ENCODE assay signal across 9 cellular contexts in the genomic region with DNA sequence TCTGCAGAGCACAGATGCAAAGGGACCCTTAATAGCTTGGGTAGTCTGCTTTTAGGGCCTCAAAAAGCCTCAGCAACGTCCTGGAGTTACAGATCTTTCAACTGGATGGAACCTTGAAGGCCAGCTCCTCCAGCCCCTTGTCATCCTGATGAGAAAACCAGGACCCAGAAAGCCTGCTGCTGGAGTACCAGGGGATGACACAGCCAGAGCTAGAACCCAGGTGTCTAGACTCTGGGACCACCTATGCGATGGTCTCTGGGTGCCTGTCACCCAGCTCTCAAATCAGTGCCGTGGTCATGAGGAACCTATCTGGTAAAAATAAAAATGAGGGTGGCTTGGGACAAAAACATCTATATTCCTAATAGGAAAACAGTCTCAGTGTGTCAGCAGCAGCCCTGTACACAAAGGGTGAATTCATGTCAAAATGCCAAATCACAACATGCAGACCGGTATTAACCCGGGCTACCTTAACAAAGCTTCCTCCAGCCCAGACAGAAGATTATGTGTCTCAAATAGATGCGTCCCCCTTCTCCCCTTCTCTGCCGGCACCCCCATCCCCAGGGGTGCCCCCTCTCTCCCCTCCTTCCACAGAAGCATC. TPM values are rescaled to one million over a fixed set of nuclear protein-coding genes. Genes with fewer than 3 reads are reported as not detected.
DNase-seq lines count a peak whose midpoint lies in the region; ATAC-seq and TF ChIP-seq lines count a peak whose summit lies in the region.
"Had no signal": no experiment of that assay in that cellular context is flagged by ENCODE, and none has a peak within 500 bp of the region (broad histone marks: within the 10 kb centered on the region; RNA-seq: fewer than 3 reads in every experiment).

No MANE protein-coding gene starts in this region.

- H3K9me3 ChIP-seq in AG04450 (ENCODE audit: control insufficient read depth, insufficient read depth, low read length): no peaks in the 10 kb centered on the region
- no peaks in the 10 kb centered on the region for H3K9me3 ChIP-seq in Panc1 (ENCODE audit: control insufficient read depth, insufficient read depth, low read depth, low read length)

- CTCF ChIA-PET in AG04450 (lab: Charles Lee): no interaction called here
- CTCF ChIA-PET in Panc1 (lab: Charles Lee): no interaction called here

- H3K27ac ChIP-seq in AG04450 (ENCODE audit: low read depth, low read length) (peak overlapping the region; percentile 84), Panc1 (ENCODE audit: low read length) (peak overlapping the region; percentile 67)

- no peaks in the 10 kb centered on the region; the same call in 1 of the 2 replicates for H3K36me3 ChIP-seq in Panc1 (ENCODE audit: control insufficient read depth, insufficient read depth, low read length)

- peak overlapping the region; percentile 37; the same call in 1 of the 2 replicates for H3K4me3 ChIP-seq in AG04450 (ENCODE audit: low read depth, low read length)
- no peak overlapping the region for H3K4me3 ChIP-seq in Panc1 (ENCODE audit: low read depth in 2 of 2, low read length in 2 of 2)

- no TSS peak for BruUV-seq in Panc1 (replicated peaks; lab: Mats Ljungman, UMichigan)

- H3K27ac Mint-ChIP-seq in endothelial cell (ENCODE audit: unreplicated experiment) (no peak overlapping the region), nephron (peak overlapping the region; percentile 90 to 97 (median 97))

- ATAC-seq in Panc1: peak; percentile 2; the same call in 1 of the 2 replicates
- no peak for ATAC-seq in GM21786 (IDR thresholded peaks at IDR 0.05; ENCODE audit: unreplicated experiment)
- ATAC-seq in GM19324 (IDR thresholded peaks at IDR 0.05; ENCODE audit: low FRiP score, unreplicated experiment): no peak
- no peak for ATAC-seq in HG03432 (IDR thresholded peaks at IDR 0.05; ENCODE audit: unreplicated experiment)
- ATAC-seq in HG02981 (IDR thresholded peaks at IDR 0.05; ENCODE audit: unreplicated experiment): no peak

- H3K27me3 ChIP-seq in AG04450 (ENCODE audit: control insufficient read depth, insufficient read depth, low read length): no peaks in the 10 kb centered on the region
- no peaks in the 10 kb centered on the region for H3K27me3 ChIP-seq in Panc1 (ENCODE audit: control insufficient read depth, insufficient read depth, low read length)

- H3K27me3 Mint-ChIP-seq in endothelial cell (ENCODE audit: unreplicated experiment) (peaks cover 16% of the 10 kb centered on the region), nephron (ENCODE audit: low read depth) (no peaks in the 10 kb centered on the region)

- H3K9me3 Mint-ChIP-seq in endothelial cell (ENCODE audit: unreplicated experiment) (no peaks in the 10 kb centered on the region), nephron (no peaks in the 10 kb centered on the region)

- peaks cover 35% of the 10 kb centered on the region for H3K4me1 Mint-ChIP-seq in endothelial cell (ENCODE audit: unreplicated experiment)
- peaks cover 84% of the 10 kb centered on the region for H3K4me1 Mint-ChIP-seq in nephron

- TF ChIP-seq CTCF in AG04450 (IDR thresholded peaks at IDR 0.05; ENCODE audit: low read depth, low read length) (no peak), Panc1 (IDR thresholded peaks at IDR 0.05) (no peak), endothelial cell (IDR thresholded peaks at IDR 0.05; ENCODE audit: unreplicated experiment) (no peak), nephron (IDR thresholded peaks at IDR 0.05; ENCODE audit: unreplicated experiment in 3 of 3) (no peak)

- H3K4me3 Mint-ChIP-seq in endothelial cell (ENCODE audit: unreplicated experiment) (peak overlapping the region; percentile 31), nephron (peak overlapping the region; percentile 13 to 70 (median 68))

- DNase-seq in AG04450 (ENCODE audit: low read depth, low spot score): no peak
- DNase-seq in Panc1 (ENCODE audit: low read depth, low spot score): no peak
- no peak for DNase-seq in endothelial cell (ENCODE audit: low spot score)
- DNase-seq: cortex of kidney had no signal

- in situ Hi-C loops in Panc1 (cut with HindIII; ENCODE audit: low pct_unique_long_range_greater_than_20kb, low sequenced_read_pairs): loop anchor here (5.0 kb wide), 1 partner anchor 80 kb away; no protein-coding TSS in a partner anchor

- intact Hi-C loops in Panc1 (cut with micrococcal nuclease; ENCODE audit: unreplicated experiment): loop anchor here (10.0 kb wide), 1 partner anchor 138 kb away; no protein-coding TSS in a partner anchor

- H3K4me1 ChIP-seq in Panc1 (ENCODE audit: control insufficient read depth, insufficient read depth, low read length): peaks cover 67% of the 10 kb centered on the region

- POLR2A ChIA-PET in AG04450 (lab: Yijun Ruan, JAX) (no interaction called here), Panc1 (lab: Charles Lee) (no interaction called here)

- H3K36me3 Mint-ChIP-seq in endothelial cell (ENCODE audit: low read depth, unreplicated experiment) (peaks cover 19% of the 10 kb centered on the region), nephron (ENCODE audit: low read depth) (peaks cover 28% of the 10 kb centered on the region)

RNA-seq across cellular contexts. Expression of a gene that starts 28.5 kb away (rescaled TPM):
- 7.4 and 8.0 TPM in 2 replicates for polyA plus RNA-seq in AG04450 (2011; rRNA removed)
- 19.6 and 24.1 TPM in 2 replicates for polyA minus RNA-seq in AG04450 (2011; rRNA and poly(A)+ RNA removed)
- total RNA-seq in Panc1 (2021; ENCODE audit: unreplicated experiment): 21.3 TPM
- polyA plus RNA-seq in Panc1 (2012; ENCODE audit: insufficient read length): 14.5 TPM
- total RNA-seq in endothelial cell (ENCODE audit: unreplicated experiment): 30.1 TPM
